Comparison of ENCODE assay signal across 1 cellular context in the genomic region with DNA sequence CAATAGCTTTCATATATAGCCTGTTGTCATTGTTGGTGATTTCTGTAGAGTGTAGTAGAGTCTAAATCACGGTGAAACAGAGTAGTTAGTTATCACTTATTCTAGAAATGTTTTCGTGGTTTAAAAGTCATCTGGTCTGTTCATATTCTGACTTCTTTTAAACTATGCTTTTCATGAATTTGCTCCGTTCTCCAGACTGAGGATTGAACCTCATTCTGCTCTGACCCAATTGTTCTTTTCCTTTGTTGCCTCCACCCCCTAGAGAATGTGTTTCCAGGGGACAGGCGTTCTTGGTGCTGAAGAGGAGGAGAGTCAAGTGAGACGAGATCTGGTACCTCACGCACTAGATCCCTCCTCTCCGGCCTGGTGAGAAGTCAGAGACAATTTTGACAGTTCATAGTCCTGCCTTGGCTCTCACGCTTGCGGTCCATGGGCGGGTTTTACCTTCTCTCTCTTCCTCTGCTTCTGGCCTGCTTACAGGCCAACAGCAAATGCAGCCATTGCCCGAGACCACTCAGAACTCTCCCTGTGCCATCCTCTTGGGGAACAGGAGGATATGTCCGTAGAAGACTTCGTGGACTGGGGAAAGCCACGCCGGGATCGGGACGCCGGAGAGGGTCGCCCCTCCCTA.
TF ChIP-seq lines count a peak whose summit lies in the region.

No MANE protein-coding gene starts in this region.

TF ChIP-seq in HepG2, 621 proteins besides CTCF, POLR2A, EP300 and RAD21 (continued from another document and continues in another):
- TF ChIP-seq, protein P1, sequence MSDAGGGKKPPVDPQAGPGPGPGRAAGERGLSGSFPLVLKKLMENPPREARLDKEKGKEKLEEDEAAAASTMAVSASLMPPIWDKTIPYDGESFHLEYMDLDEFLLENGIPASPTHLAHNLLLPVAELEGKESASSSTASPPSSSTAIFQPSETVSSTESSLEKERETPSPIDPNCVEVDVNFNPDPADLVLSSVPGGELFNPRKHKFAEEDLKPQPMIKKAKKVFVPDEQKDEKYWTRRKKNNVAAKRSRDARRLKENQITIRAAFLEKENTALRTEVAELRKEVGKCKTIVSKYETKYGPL (CRISPR knock-in tag; IDR thresholded peaks at IDR 0.05): no peak
- TF ChIP-seq SMAD1 (CRISPR knock-in tag; IDR thresholded peaks at IDR 0.05; ENCODE audit: borderline replicate concordance, low read depth): no peak
- no peak for TF ChIP-seq ZNF260 (CRISPR knock-in tag; IDR thresholded peaks at IDR 0.05; ENCODE audit: borderline replicate concordance, low read depth)
- TF ChIP-seq TEAD2 (CRISPR knock-in tag; IDR thresholded peaks at IDR 0.05): no peak
- TF ChIP-seq, protein P2, sequence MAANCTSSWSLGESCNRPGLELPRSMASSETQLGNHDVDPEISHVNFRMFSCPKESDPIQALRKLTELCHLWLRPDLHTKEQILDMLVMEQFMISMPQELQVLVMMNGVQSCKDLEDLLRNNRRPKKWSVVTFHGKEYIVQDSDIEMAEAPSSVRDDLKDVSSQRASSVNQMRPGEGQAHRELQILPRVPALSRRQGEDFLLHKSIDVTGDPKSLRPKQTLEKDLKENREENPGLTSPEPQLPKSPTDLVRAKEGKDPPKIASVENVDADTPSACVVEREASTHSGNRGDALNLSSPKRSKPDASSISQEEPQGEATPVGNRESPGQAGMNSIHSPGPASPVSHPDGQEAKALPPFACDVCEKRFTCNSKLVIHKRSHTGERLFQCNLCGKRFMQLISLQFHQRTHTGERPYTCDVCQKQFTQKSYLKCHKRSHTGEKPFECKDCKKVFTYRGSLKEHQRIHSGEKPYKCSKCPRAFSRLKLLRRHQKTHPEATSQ (CRISPR knock-in tag; IDR thresholded peaks at IDR 0.05; ENCODE audit: borderline replicate concordance): no peak
- TF ChIP-seq HNF4A (CRISPR knock-in tag; IDR thresholded peaks at IDR 0.05): 0 out of 2 replicates have a peak, but pooled peaks have one; percentile 35
- TF ChIP-seq JUND (CRISPR knock-in tag; IDR thresholded peaks at IDR 0.05): no peak
- TF ChIP-seq GATAD1 (CRISPR knock-in tag; IDR thresholded peaks at IDR 0.05): no peak
- TF ChIP-seq NBN (conservative IDR thresholded peaks at IDR 0.05): no peak
- no peak for TF ChIP-seq GATA4 (IDR thresholded peaks at IDR 0.05; ENCODE audit: borderline replicate concordance, low read depth)
- TF ChIP-seq, protein P3, sequence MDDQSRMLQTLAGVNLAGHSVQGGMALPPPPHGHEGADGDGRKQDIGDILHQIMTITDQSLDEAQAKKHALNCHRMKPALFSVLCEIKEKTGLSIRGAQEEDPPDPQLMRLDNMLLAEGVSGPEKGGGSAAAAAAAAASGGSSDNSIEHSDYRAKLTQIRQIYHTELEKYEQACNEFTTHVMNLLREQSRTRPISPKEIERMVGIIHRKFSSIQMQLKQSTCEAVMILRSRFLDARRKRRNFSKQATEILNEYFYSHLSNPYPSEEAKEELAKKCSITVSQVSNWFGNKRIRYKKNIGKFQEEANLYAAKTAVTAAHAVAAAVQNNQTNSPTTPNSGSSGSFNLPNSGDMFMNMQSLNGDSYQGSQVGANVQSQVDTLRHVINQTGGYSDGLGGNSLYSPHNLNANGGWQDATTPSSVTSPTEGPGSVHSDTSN (CRISPR knock-in tag; IDR thresholded peaks at IDR 0.05; ENCODE audit: borderline replicate concordance): no peak
- TF ChIP-seq ZNF354B (CRISPR knock-in tag; IDR thresholded peaks at IDR 0.05): no peak
- TF ChIP-seq, protein P4, sequence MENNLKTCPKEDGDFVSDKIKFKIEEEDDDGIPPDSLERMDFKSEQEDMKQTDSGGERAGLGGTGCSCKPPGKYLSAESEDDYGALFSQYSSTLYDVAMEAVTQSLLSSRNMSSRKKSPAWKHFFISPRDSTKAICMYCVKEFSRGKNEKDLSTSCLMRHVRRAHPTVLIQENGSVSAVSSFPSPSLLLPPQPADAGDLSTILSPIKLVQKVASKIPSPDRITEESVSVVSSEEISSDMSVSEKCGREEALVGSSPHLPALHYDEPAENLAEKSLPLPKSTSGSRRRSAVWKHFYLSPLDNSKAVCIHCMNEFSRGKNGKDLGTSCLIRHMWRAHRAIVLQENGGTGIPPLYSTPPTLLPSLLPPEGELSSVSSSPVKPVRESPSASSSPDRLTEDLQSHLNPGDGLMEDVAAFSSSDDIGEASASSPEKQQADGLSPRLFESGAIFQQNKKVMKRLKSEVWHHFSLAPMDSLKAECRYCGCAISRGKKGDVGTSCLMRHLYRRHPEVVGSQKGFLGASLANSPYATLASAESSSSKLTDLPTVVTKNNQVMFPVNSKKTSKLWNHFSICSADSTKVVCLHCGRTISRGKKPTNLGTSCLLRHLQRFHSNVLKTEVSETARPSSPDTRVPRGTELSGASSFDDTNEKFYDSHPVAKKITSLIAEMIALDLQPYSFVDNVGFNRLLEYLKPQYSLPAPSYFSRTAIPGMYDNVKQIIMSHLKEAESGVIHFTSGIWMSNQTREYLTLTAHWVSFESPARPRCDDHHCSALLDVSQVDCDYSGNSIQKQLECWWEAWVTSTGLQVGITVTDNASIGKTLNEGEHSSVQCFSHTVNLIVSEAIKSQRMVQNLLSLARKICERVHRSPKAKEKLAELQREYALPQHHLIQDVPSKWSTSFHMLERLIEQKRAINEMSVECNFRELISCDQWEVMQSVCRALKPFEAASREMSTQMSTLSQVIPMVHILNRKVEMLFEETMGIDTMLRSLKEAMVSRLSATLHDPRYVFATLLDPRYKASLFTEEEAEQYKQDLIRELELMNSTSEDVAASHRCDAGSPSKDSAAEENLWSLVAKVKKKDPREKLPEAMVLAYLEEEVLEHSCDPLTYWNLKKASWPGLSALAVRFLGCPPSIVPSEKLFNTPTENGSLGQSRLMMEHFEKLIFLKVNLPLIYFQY (CRISPR knock-in tag; IDR thresholded peaks at IDR 0.05; ENCODE audit: borderline replicate concordance): 0 out of 2 replicates have a peak, but pooled peaks have one; percentile 4
- no peak; the same call in 1 of the 2 replicates for TF ChIP-seq ZNF644 (CRISPR knock-in tag; IDR thresholded peaks at IDR 0.05; ENCODE audit: low read depth)
- TF ChIP-seq MIER2 (CRISPR knock-in tag; IDR thresholded peaks at IDR 0.05): no peak
- TF ChIP-seq MEF2D (CRISPR knock-in tag; IDR thresholded peaks at IDR 0.05): no peak
- TF ChIP-seq HDAC2 (CRISPR knock-in tag; IDR thresholded peaks at IDR 0.05): 0 out of 2 replicates have a peak, but pooled peaks have one; percentile 7
- no peak for TF ChIP-seq ZNF7 (CRISPR knock-in tag; IDR thresholded peaks at IDR 0.05)
- TF ChIP-seq ZSCAN31 (CRISPR knock-in tag; IDR thresholded peaks at IDR 0.05; ENCODE audit: low read depth): no peak
- TF ChIP-seq SNAI1 (CRISPR knock-in tag; IDR thresholded peaks at IDR 0.05; ENCODE audit: borderline replicate concordance): no peak
- TF ChIP-seq MEIS2 (CRISPR knock-in tag; IDR thresholded peaks at IDR 0.05): 0 out of 2 replicates have a peak, but pooled peaks have one; percentile 2
- TF ChIP-seq ZNF737 (CRISPR knock-in tag; IDR thresholded peaks at IDR 0.05; ENCODE audit: borderline replicate concordance): peak; percentile 85
- TF ChIP-seq, protein P5, sequence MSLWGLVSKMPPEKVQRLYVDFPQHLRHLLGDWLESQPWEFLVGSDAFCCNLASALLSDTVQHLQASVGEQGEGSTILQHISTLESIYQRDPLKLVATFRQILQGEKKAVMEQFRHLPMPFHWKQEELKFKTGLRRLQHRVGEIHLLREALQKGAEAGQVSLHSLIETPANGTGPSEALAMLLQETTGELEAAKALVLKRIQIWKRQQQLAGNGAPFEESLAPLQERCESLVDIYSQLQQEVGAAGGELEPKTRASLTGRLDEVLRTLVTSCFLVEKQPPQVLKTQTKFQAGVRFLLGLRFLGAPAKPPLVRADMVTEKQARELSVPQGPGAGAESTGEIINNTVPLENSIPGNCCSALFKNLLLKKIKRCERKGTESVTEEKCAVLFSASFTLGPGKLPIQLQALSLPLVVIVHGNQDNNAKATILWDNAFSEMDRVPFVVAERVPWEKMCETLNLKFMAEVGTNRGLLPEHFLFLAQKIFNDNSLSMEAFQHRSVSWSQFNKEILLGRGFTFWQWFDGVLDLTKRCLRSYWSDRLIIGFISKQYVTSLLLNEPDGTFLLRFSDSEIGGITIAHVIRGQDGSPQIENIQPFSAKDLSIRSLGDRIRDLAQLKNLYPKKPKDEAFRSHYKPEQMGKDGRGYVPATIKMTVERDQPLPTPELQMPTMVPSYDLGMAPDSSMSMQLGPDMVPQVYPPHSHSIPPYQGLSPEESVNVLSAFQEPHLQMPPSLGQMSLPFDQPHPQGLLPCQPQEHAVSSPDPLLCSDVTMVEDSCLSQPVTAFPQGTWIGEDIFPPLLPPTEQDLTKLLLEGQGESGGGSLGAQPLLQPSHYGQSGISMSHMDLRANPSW (CRISPR knock-in tag; IDR thresholded peaks at IDR 0.05; ENCODE audit: borderline replicate concordance): no peak
- no peak for TF ChIP-seq KLF6 (CRISPR knock-in tag; IDR thresholded peaks at IDR 0.05)
- TF ChIP-seq MATR3 (CRISPR knock-in tag; IDR thresholded peaks at IDR 0.05): no peak
- TF ChIP-seq, protein P6, sequence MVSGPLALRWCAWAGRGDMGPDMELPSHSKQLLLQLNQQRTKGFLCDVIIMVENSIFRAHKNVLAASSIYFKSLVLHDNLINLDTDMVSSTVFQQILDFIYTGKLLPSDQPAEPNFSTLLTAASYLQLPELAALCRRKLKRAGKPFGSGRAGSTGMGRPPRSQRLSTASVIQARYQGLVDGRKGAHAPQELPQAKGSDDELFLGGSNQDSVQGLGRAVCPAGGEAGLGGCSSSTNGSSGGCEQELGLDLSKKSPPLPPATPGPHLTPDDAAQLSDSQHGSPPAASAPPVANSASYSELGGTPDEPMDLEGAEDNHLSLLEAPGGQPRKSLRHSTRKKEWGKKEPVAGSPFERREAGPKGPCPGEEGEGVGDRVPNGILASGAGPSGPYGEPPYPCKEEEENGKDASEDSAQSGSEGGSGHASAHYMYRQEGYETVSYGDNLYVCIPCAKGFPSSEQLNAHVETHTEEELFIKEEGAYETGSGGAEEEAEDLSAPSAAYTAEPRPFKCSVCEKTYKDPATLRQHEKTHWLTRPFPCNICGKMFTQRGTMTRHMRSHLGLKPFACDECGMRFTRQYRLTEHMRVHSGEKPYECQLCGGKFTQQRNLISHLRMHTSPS (CRISPR knock-in tag; IDR thresholded peaks at IDR 0.05; ENCODE audit: low read depth): no peak
- TF ChIP-seq, protein P7, sequence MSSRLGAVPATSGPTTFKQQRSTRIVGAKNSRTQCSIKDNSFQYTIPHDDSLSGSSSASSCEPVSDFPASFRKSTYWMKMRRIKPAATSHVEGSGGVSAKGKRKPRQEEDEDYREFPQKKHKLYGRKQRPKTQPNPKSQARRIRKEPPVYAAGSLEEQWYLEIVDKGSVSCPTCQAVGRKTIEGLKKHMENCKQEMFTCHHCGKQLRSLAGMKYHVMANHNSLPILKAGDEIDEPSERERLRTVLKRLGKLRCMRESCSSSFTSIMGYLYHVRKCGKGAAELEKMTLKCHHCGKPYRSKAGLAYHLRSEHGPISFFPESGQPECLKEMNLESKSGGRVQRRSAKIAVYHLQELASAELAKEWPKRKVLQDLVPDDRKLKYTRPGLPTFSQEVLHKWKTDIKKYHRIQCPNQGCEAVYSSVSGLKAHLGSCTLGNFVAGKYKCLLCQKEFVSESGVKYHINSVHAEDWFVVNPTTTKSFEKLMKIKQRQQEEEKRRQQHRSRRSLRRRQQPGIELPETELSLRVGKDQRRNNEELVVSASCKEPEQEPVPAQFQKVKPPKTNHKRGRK (CRISPR knock-in tag; IDR thresholded peaks at IDR 0.05): 0 out of 2 replicates have a peak, but pooled peaks have one; percentile 30
- TF ChIP-seq REPIN1 (CRISPR knock-in tag; IDR thresholded peaks at IDR 0.05; ENCODE audit: borderline replicate concordance, low read depth): no peak
- TF ChIP-seq EED (CRISPR knock-in tag; IDR thresholded peaks at IDR 0.05): no peak
- no peak for TF ChIP-seq RBAK (CRISPR knock-in tag; IDR thresholded peaks at IDR 0.05)
- no peak for TF ChIP-seq ZZZ3 (CRISPR knock-in tag; IDR thresholded peaks at IDR 0.05; ENCODE audit: borderline replicate concordance)
- no peak for TF ChIP-seq ZNF879 (CRISPR knock-in tag; IDR thresholded peaks at IDR 0.05)
- no peak for TF ChIP-seq POGZ (CRISPR knock-in tag; IDR thresholded peaks at IDR 0.05)
- no peak for TF ChIP-seq ZNF224 (CRISPR knock-in tag; IDR thresholded peaks at IDR 0.05)
- TF ChIP-seq, protein P8, sequence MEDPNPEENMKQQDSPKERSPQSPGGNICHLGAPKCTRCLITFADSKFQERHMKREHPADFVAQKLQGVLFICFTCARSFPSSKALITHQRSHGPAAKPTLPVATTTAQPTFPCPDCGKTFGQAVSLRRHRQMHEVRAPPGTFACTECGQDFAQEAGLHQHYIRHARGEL (CRISPR knock-in tag; IDR thresholded peaks at IDR 0.05): no peak; the same call in 1 of the 2 replicates
- no peak for TF ChIP-seq ZNF761 (CRISPR knock-in tag; conservative IDR thresholded peaks at IDR 0.05)
- TF ChIP-seq ZNF205 (CRISPR knock-in tag; IDR thresholded peaks at IDR 0.05): 0 out of 2 replicates have a peak, but pooled peaks have one; percentile 6
- TF ChIP-seq ZNF235 (CRISPR knock-in tag; IDR thresholded peaks at IDR 0.05; ENCODE audit: borderline replicate concordance): no peak
- TF ChIP-seq HNRNPLL (IDR thresholded peaks at IDR 0.05; ENCODE audit: low read depth, low read length, poor library complexity, severe bottlenecking): no peak
- TF ChIP-seq ZNF124 (CRISPR knock-in tag; IDR thresholded peaks at IDR 0.05): no peak
- 0 out of 2 replicates have a peak, but pooled peaks have one; percentile 16 for TF ChIP-seq ZNF564 (CRISPR knock-in tag; IDR thresholded peaks at IDR 0.05)
- TF ChIP-seq YEATS2 (CRISPR knock-in tag; IDR thresholded peaks at IDR 0.05; ENCODE audit: borderline replicate concordance): no peak
- no peak for TF ChIP-seq ZNF17 (CRISPR knock-in tag; IDR thresholded peaks at IDR 0.05)
- TF ChIP-seq MTA1 (CRISPR knock-in tag; IDR thresholded peaks at IDR 0.05; ENCODE audit: borderline replicate concordance): no peak
